8 cellular contexts compared by ENCODE assay signal in genomic region chr1:145985129-145985501, GRCh38. TPM values are rescaled to one million over a fixed set of nuclear protein-coding genes. Genes with fewer than 3 reads are reported as not detected.
DNase-seq lines count a peak whose midpoint lies in the region; ATAC-seq and TF ChIP-seq lines count a peak whose summit lies in the region.

No MANE protein-coding gene starts in this region.

- H3K27ac Mint-ChIP-seq in WTC11 = peak overlapping the region; percentile 68; the same call in 1 of the 2 replicates

- 75 to 77% methylated on average over 2 of the region's 2 CpGs for WGBS in GM23248 (ENCODE audit: low coverage in 1 of 2, low lambda C conversion rate in 2 of 2, missing lambda C conversion rate in 2 of 2), 2 experiments
- 76 to 80% methylated on average over 2 of the region's 2 CpGs for WGBS in sigmoid colon, 2 donors

- no peak overlapping the region for H3K4me3 Mint-ChIP-seq in WTC11

- peaks cover 32% of the 10 kb centered on the region for H3K4me1 Mint-ChIP-seq in WTC11

- no peak for TF ChIP-seq POLR2A in sigmoid colon (IDR thresholded peaks at IDR 0.05)

- H3K9ac ChIP-seq in GM23248 = peak overlapping the region; percentile 29; the same call in 1 of the 2 replicates

- DNase-seq in GM23248 (no peak), WTC11 (ENCODE audit: low spot score) (no peak), left cardiac atrium (no peak), sigmoid colon (peak; percentile 72), NCI-H187 (lab: John Stamatoyannopoulos, UW) (no peak), nucleus accumbens (lab: John Stamatoyannopoulos, UW) (no peak), NCI-H2171 treated with DMSO at 0.1 percent for 48 hours (lab: John Stamatoyannopoulos, UW) (no peak)
- DNase-seq in stimulated activated naive CD4-positive, alpha-beta T cell treated with Interleukin-2 at 50 U/mL for 16 hours (lab: John Stamatoyannopoulos, UW) = no peak

- no peaks in the 10 kb centered on the region for H3K9me2 ChIP-seq in GM23248 (ENCODE audit: insufficient read depth)

- peaks cover 24% of the 10 kb centered on the region; the same call in 1 of the 2 replicates for H3F3A ChIP-seq in GM23248 (ENCODE audit: insufficient read depth)

- CTCF ChIA-PET in WTC11 (lab: Charles Lee) = interaction anchor here (1.9 kb wide), 1 partner anchor 22 kb away, joined by 8 read pairs; no protein-coding TSS in a partner anchor

- H3K9me3 ChIP-seq in GM23248 (ENCODE audit: low read depth) (no peaks in the 10 kb centered on the region), sigmoid colon (no peaks in the 10 kb centered on the region)

- no peaks in the 10 kb centered on the region for H3K36me3 Mint-ChIP-seq in WTC11

- POLR2A ChIA-PET in WTC11 (lab: Charles Lee) = interaction anchor here (0.5 kb wide), 1 partner anchor 26 kb away, joined by 4 read pairs; no protein-coding TSS in a partner anchor

- H3K79me2 ChIP-seq in GM23248 (ENCODE audit: insufficient read depth) = no peaks in the 10 kb centered on the region

- peak overlapping the region; percentile 79 for H3K4me2 ChIP-seq in GM23248 (ENCODE audit: unreplicated experiment)

- TF ChIP-seq CTCF in WTC11 (IDR thresholded peaks at IDR 0.05) = no peak
- TF ChIP-seq CTCF in sigmoid colon (IDR thresholded peaks at IDR 0.05) = no peak

- no peaks in the 10 kb centered on the region for H3K9me3 Mint-ChIP-seq in WTC11

- no peak for TF ChIP-seq EP300 in sigmoid colon (IDR thresholded peaks at IDR 0.05)

- H3K36me3 ChIP-seq in GM23248 (ENCODE audit: low read depth) (no peaks in the 10 kb centered on the region), sigmoid colon (no peaks in the 10 kb centered on the region)

- H2AFZ ChIP-seq in GM23248 = peak overlapping the region; percentile 87

- no peaks in the 10 kb centered on the region; the same call in none of the 2 replicates for H3K27me3 Mint-ChIP-seq in WTC11 (ENCODE audit: low read depth)

- H3K27ac ChIP-seq in GM23248 (peak overlapping the region; percentile 52), sigmoid colon (peak overlapping the region; percentile 92 to 96 (median 94))

- H3K4me1 ChIP-seq in GM23248 (ENCODE audit: insufficient read depth) (peaks cover 18% of the 10 kb centered on the region), sigmoid colon (peaks cover 0 to 72% (median 69%) of the 10 kb centered on the region in 4 donors)

- in situ Hi-C loops in GM23248 (cut with MboI) = no loop called here

- no peaks in the 10 kb centered on the region for H3K27me3 ChIP-seq in GM23248 (replicated peaks; ENCODE audit: insufficient read depth)
- H3K27me3 ChIP-seq in sigmoid colon = no peaks in the 10 kb centered on the region

- peak overlapping the region; percentile 54; the same call in 1 of the 2 replicates for H3K4me3 ChIP-seq in GM23248
- H3K4me3 ChIP-seq in sigmoid colon = peak overlapping the region in 3 of 4 donors; percentile 11 to 22 (median 13)

- H4K20me1 ChIP-seq in GM23248 (ENCODE audit: insufficient read depth) = no peaks in the 10 kb centered on the region

- ATAC-seq in WTC11 (peak; percentile 50), left cardiac atrium (peak; percentile 1 to 4)

- intact Hi-C loops in left cardiac atrium (cut with DNase I) (no loop called here), sigmoid colon (cut with DNase I) (no loop called here)

TF ChIP-seq in WTC11, 78 proteins besides CTCF, POLR2A, EP300 and RAD21 (continues in another document):
- TF ChIP-seq, protein P1, sequence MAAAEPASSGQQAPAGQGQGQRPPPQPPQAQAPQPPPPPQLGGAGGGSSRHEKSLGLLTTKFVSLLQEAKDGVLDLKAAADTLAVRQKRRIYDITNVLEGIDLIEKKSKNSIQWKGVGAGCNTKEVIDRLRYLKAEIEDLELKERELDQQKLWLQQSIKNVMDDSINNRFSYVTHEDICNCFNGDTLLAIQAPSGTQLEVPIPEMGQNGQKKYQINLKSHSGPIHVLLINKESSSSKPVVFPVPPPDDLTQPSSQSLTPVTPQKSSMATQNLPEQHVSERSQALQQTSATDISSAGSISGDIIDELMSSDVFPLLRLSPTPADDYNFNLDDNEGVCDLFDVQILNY (CRISPR knock-in tag; IDR thresholded peaks at IDR 0.05) = no peak
- TF ChIP-seq, protein P2, sequence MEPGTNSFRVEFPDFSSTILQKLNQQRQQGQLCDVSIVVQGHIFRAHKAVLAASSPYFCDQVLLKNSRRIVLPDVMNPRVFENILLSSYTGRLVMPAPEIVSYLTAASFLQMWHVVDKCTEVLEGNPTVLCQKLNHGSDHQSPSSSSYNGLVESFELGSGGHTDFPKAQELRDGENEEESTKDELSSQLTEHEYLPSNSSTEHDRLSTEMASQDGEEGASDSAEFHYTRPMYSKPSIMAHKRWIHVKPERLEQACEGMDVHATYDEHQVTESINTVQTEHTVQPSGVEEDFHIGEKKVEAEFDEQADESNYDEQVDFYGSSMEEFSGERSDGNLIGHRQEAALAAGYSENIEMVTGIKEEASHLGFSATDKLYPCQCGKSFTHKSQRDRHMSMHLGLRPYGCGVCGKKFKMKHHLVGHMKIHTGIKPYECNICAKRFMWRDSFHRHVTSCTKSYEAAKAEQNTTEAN (CRISPR knock-in tag; IDR thresholded peaks at IDR 0.05) = no peak
- TF ChIP-seq, protein P3, sequence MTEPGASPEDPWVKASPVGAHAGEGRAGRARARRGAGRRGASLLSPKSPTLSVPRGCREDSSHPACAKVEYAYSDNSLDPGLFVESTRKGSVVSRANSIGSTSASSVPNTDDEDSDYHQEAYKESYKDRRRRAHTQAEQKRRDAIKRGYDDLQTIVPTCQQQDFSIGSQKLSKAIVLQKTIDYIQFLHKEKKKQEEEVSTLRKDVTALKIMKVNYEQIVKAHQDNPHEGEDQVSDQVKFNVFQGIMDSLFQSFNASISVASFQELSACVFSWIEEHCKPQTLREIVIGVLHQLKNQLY (CRISPR knock-in tag; IDR thresholded peaks at IDR 0.05) = no peak
- TF ChIP-seq MYBL2 (CRISPR knock-in tag; IDR thresholded peaks at IDR 0.05) (no peak), ATF1 (CRISPR knock-in tag; IDR thresholded peaks at IDR 0.05) (no peak), MXD4 (CRISPR knock-in tag; IDR thresholded peaks at IDR 0.05; ENCODE audit: borderline replicate concordance) (no peak), GABPB1 (CRISPR knock-in tag; IDR thresholded peaks at IDR 0.05) (no peak)
- TF ChIP-seq, protein P4, sequence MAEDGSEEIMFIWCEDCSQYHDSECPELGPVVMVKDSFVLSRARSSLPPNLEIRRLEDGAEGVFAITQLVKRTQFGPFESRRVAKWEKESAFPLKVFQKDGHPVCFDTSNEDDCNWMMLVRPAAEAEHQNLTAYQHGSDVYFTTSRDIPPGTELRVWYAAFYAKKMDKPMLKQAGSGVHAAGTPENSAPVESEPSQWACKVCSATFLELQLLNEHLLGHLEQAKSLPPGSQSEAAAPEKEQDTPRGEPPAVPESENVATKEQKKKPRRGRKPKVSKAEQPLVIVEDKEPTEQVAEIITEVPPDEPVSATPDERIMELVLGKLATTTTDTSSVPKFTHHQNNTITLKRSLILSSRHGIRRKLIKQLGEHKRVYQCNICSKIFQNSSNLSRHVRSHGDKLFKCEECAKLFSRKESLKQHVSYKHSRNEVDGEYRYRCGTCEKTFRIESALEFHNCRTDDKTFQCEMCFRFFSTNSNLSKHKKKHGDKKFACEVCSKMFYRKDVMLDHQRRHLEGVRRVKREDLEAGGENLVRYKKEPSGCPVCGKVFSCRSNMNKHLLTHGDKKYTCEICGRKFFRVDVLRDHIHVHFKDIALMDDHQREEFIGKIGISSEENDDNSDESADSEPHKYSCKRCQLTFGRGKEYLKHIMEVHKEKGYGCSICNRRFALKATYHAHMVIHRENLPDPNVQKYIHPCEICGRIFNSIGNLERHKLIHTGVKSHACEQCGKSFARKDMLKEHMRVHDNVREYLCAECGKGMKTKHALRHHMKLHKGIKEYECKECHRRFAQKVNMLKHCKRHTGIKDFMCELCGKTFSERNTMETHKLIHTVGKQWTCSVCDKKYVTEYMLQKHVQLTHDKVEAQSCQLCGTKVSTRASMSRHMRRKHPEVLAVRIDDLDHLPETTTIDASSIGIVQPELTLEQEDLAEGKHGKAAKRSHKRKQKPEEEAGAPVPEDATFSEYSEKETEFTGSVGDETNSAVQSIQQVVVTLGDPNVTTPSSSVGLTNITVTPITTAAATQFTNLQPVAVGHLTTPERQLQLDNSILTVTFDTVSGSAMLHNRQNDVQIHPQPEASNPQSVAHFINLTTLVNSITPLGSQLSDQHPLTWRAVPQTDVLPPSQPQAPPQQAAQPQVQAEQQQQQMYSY (CRISPR knock-in tag; IDR thresholded peaks at IDR 0.05) = no peak

RNA-seq across cellular contexts. Expression of gene TXNIP, which starts 11.3 kb away (rescaled TPM):
- total RNA-seq in GM23248 (2014; rRNA removed; shearing (Covaris generic)) = 221 and 263 TPM in 2 replicates
- 169 and 180 TPM in 2 replicates for polyA plus RNA-seq in GM23248 (2016; fragmentation: Nextera tagmentation; extraction: Ambion mirVana)
- total RNA-seq in WTC11 (2021) = 56.7 to 76.8 TPM (median 73.8 TPM) in 3 replicates
- total RNA-seq in left cardiac atrium = 100 to 1,000 TPM; 602 to 909 TPM
- 1,000 to 10,000 TPM; 1,623 to 4,609 (median 1,842) TPM for total RNA-seq in sigmoid colon
- 100 to 1,000 TPM; 326 to 783 (median 548) TPM for polyA plus RNA-seq in sigmoid colon

RNA-seq across cellular contexts. Expression of gene POLR3GL, which starts 20.6 kb away (rescaled TPM):
- 17.4 and 24.2 TPM in 2 replicates for total RNA-seq in GM23248 (2014; rRNA removed; shearing (Covaris generic))
- polyA plus RNA-seq in GM23248 (2016; fragmentation: Nextera tagmentation; extraction: Ambion mirVana) (34.7 and 37.9 TPM in 2 replicates), sigmoid colon (10 to 100 TPM; 35.9 to 47.4 (median 40.9) TPM)
- total RNA-seq in WTC11 (2021) (3.8 to 8.3 TPM (median 6.7 TPM) in 3 replicates), left cardiac atrium (10 to 100 TPM; 38.4 to 45.8 TPM), sigmoid colon (10 to 100 TPM; 23.1 to 32.8 (median 27.4) TPM)

RNA-seq across cellular contexts. Expression of gene ANKRD34A, which starts 20.7 kb away (rescaled TPM):
- 0.25 and 1.3 TPM in 2 replicates for total RNA-seq in GM23248 (2014; rRNA removed; shearing (Covaris generic))
- polyA plus RNA-seq in GM23248 (2016; fragmentation: Nextera tagmentation; extraction: Ambion mirVana) = 1.9 and 2.3 TPM in 2 replicates
- total RNA-seq in WTC11 (2021) = 0.21 to 0.44 TPM (median 0.22 TPM) in 3 replicates
- total RNA-seq in left cardiac atrium = 1 to 10 TPM in 1 of 2 donors, under 1 TPM in 1; 0.94 to 1.8 TPM
- 1 to 10 TPM in 2 of 4 donors, under 1 TPM in 2; 0.33 to 1.9 (median 1.0) TPM for total RNA-seq in sigmoid colon
- under 1 TPM in 1 of 3 donors, not detected in 2; 0.41 TPM for polyA plus RNA-seq in sigmoid colon

RNA-seq across cellular contexts. Expression of gene LIX1L, which starts 27.3 kb away (rescaled TPM):
- 26.1 and 36.5 TPM in 2 replicates for total RNA-seq in GM23248 (2014; rRNA removed; shearing (Covaris generic))
- polyA plus RNA-seq in GM23248 (2016; fragmentation: Nextera tagmentation; extraction: Ambion mirVana) = 18.3 TPM in 2 replicates
- total RNA-seq in WTC11 (2021) = 3.0 to 3.8 TPM (median 3.8 TPM) in 3 replicates
- total RNA-seq in left cardiac atrium = 10 to 100 TPM; 25.7 to 32.3 TPM
- total RNA-seq in sigmoid colon = 10 to 100 TPM; 26.9 to 42.5 (median 36.0) TPM
- 1 to 10 TPM; 1.4 to 8.7 (median 3.0) TPM for polyA plus RNA-seq in sigmoid colon

RNA-seq across cellular contexts. Expression of gene HJV, which starts 36.4 kb away (rescaled TPM):
- not detected in 2 replicates for total RNA-seq in GM23248 (2014; rRNA removed; shearing (Covaris generic))
- polyA plus RNA-seq in GM23248 (2016; fragmentation: Nextera tagmentation; extraction: Ambion mirVana) (not detected in 2 replicates), sigmoid colon (not detected)
- total RNA-seq in WTC11 (2021) (0.23 to 0.50 TPM (median 0.31 TPM) in 3 replicates), left cardiac atrium (10 to 100 TPM; 64.5 to 96.1 TPM), sigmoid colon (not detected)
